ENCODE assay signal across 19 cellular contexts in the genomic region with DNA sequence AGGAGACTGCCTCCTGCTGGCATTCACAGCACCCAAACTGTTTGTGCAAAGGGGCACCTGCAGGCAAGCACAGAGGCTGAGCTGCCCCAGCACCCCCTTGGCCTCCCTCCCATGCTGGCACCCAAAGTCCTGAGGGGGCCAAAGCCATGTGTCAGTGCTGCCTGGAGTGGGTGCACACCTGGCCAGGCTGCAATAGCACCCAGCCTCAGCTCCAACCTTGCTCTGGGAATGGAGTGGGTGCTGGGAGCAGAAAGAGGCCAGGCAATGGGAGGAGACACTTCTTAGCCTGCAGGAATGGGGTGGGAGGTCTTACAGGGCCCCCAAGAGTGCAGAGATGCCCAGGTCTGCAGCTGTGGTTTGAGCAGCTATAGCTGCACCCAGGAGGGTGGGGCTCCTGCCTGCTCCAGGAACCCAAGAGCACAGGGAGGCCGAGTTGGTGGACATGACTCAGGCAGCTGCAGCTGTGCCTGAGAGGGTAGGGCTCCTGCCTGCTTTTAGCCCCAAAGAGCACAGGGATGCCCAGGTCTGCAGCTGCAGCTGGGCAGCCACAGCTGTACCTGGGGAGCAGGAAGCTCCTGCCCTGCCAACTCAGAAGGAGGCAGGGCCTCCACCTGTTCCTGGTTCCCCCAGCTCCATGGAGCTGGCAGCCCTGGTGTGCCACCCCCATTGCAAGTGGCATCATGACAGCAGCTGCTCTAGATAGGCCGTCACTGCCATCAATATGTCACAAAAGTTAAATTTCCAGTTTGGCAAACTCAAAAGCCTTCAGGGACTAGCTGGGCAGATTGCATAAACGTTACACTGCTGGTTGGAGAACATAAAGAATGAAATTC. TPM values are rescaled to one million over a fixed set of nuclear protein-coding genes. Genes with fewer than 3 reads are reported as not detected.
DNase-seq lines count a peak whose midpoint lies in the region; ATAC-seq and TF ChIP-seq lines count a peak whose summit lies in the region.
"Had no signal": no experiment of that assay in that cellular context is flagged by ENCODE, and none has a peak within 500 bp of the region (broad histone marks: within the 10 kb centered on the region; RNA-seq: fewer than 3 reads in every experiment).

No MANE protein-coding gene starts in this region.

- DNase-seq in COLO668 (lab: John Stamatoyannopoulos, UW; ENCODE audit: unreplicated experiment) (peak; percentile 85), NCI-H774 (lab: John Stamatoyannopoulos, UW) (peak; percentile 5), epithelial cell of esophagus (ENCODE audit: low read depth) (peak; percentile 71), myocyte (ENCODE audit: low read depth) (peak; percentile 29), GM10248 (ENCODE audit: extremely low spot score) (no peak)
- DNase-seq in activated CD4-positive, alpha-beta T cell treated with anti-CD3 and anti-CD28 coated beads for 36 hours, result no peak
- DNase-seq: activated CD4-positive, alpha-beta T cell treated with anti-CD3 and anti-CD28 coated beads, Interleukin-2, amount 50 U/mL, for 48 hours; activated naive CD4-positive, alpha-beta T cell treated with Interleukin-2 at 50 U/mL for 16 hours; activated T-cell treated with anti-CD3 and anti-CD28 coated beads, Interleukin-2, amount 50 U/mL, for 1 hour; anterior cingulate cortex; cerebellar nuclear complex; DND-41; effector memory CD8-positive, alpha-beta T cell; NCI-H1092; stimulated activated CD4-positive, alpha-beta T cell treated with anti-CD3 and anti-CD28 coated beads, Interleukin-15, amount 100 ng/mL, for 24 hours; stimulated activated naive CD4-positive, alpha-beta T cell had no signal

- ATAC-seq in GM18868 (IDR thresholded peaks at IDR 0.05; ENCODE audit: unreplicated experiment) (no peak), GM21526 (IDR thresholded peaks at IDR 0.05; ENCODE audit: low FRiP score, unreplicated experiment) (no peak)
- no peak for ATAC-seq in activated CD4-positive, alpha-beta T cell treated with anti-CD3 and anti-CD28 coated beads for 36 hours
- ATAC-seq: effector memory CD8-positive, alpha-beta T cell had no signal

- TF ChIP-seq CTCF in epithelial cell of esophagus (IDR thresholded peaks at IDR 0.05; ENCODE audit: insufficient read depth, low read depth, low read length, missing control alignments) (no peak), GM10248 (IDR thresholded peaks at IDR 0.05; ENCODE audit: control extremely low read depth, extremely low read depth, low read depth, missing control alignments) (no peak)

- POLR2A ChIA-PET in GM10248 (lab: Yijun Ruan, JAX), result no interaction called here
- POLR2A ChIA-PET in activated CD4-positive, alpha-beta T cell treated with anti-CD3 and anti-CD28 coated beads for 36 hours (lab: Charles Lee), result no interaction called here

- H3K4me3 Mint-ChIP-seq in activated CD4-positive, alpha-beta T cell treated with anti-CD3 and anti-CD28 coated beads for 36 hours, result no peak overlapping the region
- H3K4me3 Mint-ChIP-seq: effector memory CD8-positive, alpha-beta T cell had no signal

- H3K4me3 ChIP-seq in epithelial cell of esophagus (ENCODE audit: low read length), result no peak overlapping the region
- H3K4me3 ChIP-seq: tibial nerve had no signal

- H3K4me1 Mint-ChIP-seq in activated CD4-positive, alpha-beta T cell treated with anti-CD3 and anti-CD28 coated beads for 36 hours, result peaks cover 3% of the 10 kb centered on the region

- CTCF ChIA-PET in GM10248 (lab: Yijun Ruan, JAX), result interaction anchor here (0.9 to 1.4 kb wide), 2 partner anchors 12 to 64 kb away, joined by 3 to 5 read pairs; no protein-coding TSS in a partner anchor
- CTCF ChIA-PET in activated CD4-positive, alpha-beta T cell treated with anti-CD3 and anti-CD28 coated beads for 36 hours (lab: Charles Lee), result interaction anchor here (0.5 to 1.0 kb wide), 3 partner anchors 12 to 51 kb away, joined by 3 read pairs; a partner anchor contains a TSS

- intact Hi-C loops in activated CD4-positive, alpha-beta T cell treated with anti-CD3 and anti-CD28 coated beads for 36 hours (cut with DNase I, micrococcal nuclease), result no loop called here

- no peaks in the 10 kb centered on the region for H3K27me3 Mint-ChIP-seq in activated CD4-positive, alpha-beta T cell treated with anti-CD3 and anti-CD28 coated beads for 36 hours

- no peaks in the 10 kb centered on the region for H3K9me3 Mint-ChIP-seq in activated CD4-positive, alpha-beta T cell treated with anti-CD3 and anti-CD28 coated beads for 36 hours (ENCODE audit: low read depth)
- H3K9me3 Mint-ChIP-seq: effector memory CD8-positive, alpha-beta T cell had no signal

- no peaks in the 10 kb centered on the region for H3K36me3 Mint-ChIP-seq in activated CD4-positive, alpha-beta T cell treated with anti-CD3 and anti-CD28 coated beads for 36 hours (ENCODE audit: low read depth)

- no peak overlapping the region for H3K27ac Mint-ChIP-seq in activated CD4-positive, alpha-beta T cell treated with anti-CD3 and anti-CD28 coated beads for 36 hours
- H3K27ac Mint-ChIP-seq: effector memory CD8-positive, alpha-beta T cell had no signal

RNA-seq across cellular contexts. Expression of a gene that starts 5.3 kb away (rescaled TPM):
- 15.9 and 16.6 TPM in 2 replicates for total RNA-seq in myocyte
- 14.5 TPM for polyA plus RNA-seq in myocyte (2012)
- total RNA-seq in activated CD4-positive, alpha-beta T cell treated with anti-CD3 and anti-CD28 coated beads for 36 hours, result 10 to 100 TPM; 56.1 to 69.2 TPM

RNA-seq across cellular contexts. Expression of a gene that starts 12.0 kb away (rescaled TPM):
- 0.99 and 2.6 TPM in 2 replicates for total RNA-seq in myocyte
- 1.2 TPM for polyA plus RNA-seq in myocyte (2012)
- total RNA-seq in activated CD4-positive, alpha-beta T cell treated with anti-CD3 and anti-CD28 coated beads for 36 hours, result under 1 TPM; 0.37 to 0.53 TPM

Comparison
In these comparisons a context has a peak if more than half of its experiments do, and no peak if none do; other contexts are left out.
1. DNase-seq: peak in COLO668 (single experiment), NCI-H774 (single experiment), epithelial cell of esophagus (single experiment) and myocyte (single experiment); none in GM10248 (single experiment) and activated CD4-positive, alpha-beta T cell treated with anti-CD3 and anti-CD28 coated beads for 36 hours (single experiment).